ENCODE assay signal across 8 cellular contexts in the genomic region with DNA sequence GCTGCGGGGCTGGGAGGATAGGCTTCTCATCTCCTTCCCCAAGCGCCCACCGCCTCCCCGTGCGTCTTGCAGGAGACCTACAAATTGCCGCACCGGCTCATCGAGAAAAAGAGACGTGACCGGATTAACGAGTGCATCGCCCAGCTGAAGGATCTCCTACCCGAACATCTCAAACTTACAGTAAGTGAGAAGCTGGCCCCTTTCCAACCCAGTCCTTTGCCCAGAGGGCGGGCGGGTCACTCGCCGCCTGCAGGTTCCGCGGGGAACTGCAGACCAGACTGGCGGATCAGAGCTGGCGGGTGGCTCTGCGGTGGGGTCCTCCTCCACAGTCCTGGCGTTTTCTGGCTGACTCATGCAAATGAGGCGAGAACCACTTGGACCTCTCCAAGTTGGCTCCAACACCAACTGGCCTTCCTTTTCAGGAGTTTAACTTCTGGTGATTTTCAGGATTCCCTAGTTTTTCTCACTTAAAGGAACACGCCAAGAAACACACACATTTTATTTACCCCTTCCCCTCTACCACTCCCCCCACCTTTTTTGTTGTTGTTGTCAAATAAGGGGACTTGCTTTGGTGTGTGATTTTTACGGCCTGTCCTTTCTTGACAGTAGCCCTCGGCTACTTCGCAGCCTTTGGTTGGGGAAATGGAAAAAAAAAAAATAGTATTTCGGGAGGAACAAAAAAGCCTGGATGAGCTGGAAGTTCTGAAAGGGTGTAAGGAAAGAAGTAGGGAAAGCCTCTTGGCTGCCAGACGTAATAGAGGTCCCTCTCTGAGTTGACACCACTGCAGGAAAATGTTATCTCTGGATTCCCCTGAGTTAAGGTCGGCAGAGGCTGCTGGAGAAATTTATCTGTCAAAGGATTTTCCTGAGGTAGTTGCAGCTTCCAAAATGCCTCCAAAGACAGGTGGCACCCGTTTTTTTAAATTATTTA. TPM values are rescaled to one million over a fixed set of nuclear protein-coding genes. Genes with fewer than 3 reads are reported as not detected.
DNase-seq lines count a peak whose midpoint lies in the region; ATAC-seq and TF ChIP-seq lines count a peak whose summit lies in the region.

No MANE protein-coding gene starts in this region.

- no peak for TF ChIP-seq EP300 in ovary (IDR thresholded peaks at IDR 0.05)

- TF ChIP-seq CTCF in AG09319 (IDR thresholded peaks at IDR 0.05; ENCODE audit: low read depth, low read length) (peak; percentile 99), ovary (IDR thresholded peaks at IDR 0.05) (peak; percentile 95 to 98 (median 95)), thoracic aorta (IDR thresholded peaks at IDR 0.05) (peak; percentile 98)

- H3K4me1 ChIP-seq in ovary (ENCODE audit: insufficient read depth) = peaks cover 8% of the 10 kb centered on the region
- H3K4me1 ChIP-seq in thoracic aorta (ENCODE audit: control insufficient read depth in 1 of 2, low read depth in 2 of 2) = peaks cover 27 to 55% of the 10 kb centered on the region in 2 donors

- H3K27me3 Mint-ChIP-seq in activated naive CD8-positive, alpha-beta T cell treated with anti-CD3 and anti-CD28 coated beads for 36 hours = peaks cover 16% of the 10 kb centered on the region

- DNase-seq in AG09319 (ENCODE audit: extremely low read depth, low read depth) (peak; percentile 85), Kasumi-1 (lab: John Stamatoyannopoulos, UW) (peak; percentile 76 to 80), SKM-1 treated with dmso at 0.1 percent for 144 hours (lab: John Stamatoyannopoulos, UW; ENCODE audit: unreplicated experiment) (peak; percentile 83), head of caudate nucleus (peak; percentile 55 to 93 (median 80)), ovary (peak; percentile 88 to 95 (median 93)), thoracic aorta (ENCODE audit: low spot score) (peak; percentile 93)
- peak; percentile 92 for DNase-seq in activated naive CD8-positive, alpha-beta T cell treated with anti-CD3 and anti-CD28 coated beads for 36 hours

- no peaks in the 10 kb centered on the region for H3K27me3 ChIP-seq in ovary
- no peaks in the 10 kb centered on the region for H3K27me3 ChIP-seq in thoracic aorta (replicated peaks; ENCODE audit: insufficient read depth)

- peaks cover 60% of the 10 kb centered on the region for H3K36me3 Mint-ChIP-seq in activated naive CD8-positive, alpha-beta T cell treated with anti-CD3 and anti-CD28 coated beads for 36 hours

- H3K27ac ChIP-seq in ovary (peak overlapping the region; percentile 97 to 98), thoracic aorta (peak overlapping the region; percentile 92 to 99)

- H3K4me3 Mint-ChIP-seq in activated naive CD8-positive, alpha-beta T cell treated with anti-CD3 and anti-CD28 coated beads for 36 hours = peak overlapping the region; percentile 99

- peak; percentile 12 for ATAC-seq in thoracic aorta (ENCODE audit: insufficient number of reproducible peaks, low FRiP score, low read depth)

- H3K36me3 ChIP-seq in ovary (no peaks in the 10 kb centered on the region), thoracic aorta (peaks cover 9% of the 10 kb centered on the region)

- peaks cover 49% of the 10 kb centered on the region for H3K4me1 Mint-ChIP-seq in activated naive CD8-positive, alpha-beta T cell treated with anti-CD3 and anti-CD28 coated beads for 36 hours

- WGBS in ovary, 3 donors = 6 to 11% (median 8%) methylated on average over 32 of the region's 32 CpGs

- H3K9me3 ChIP-seq in ovary (no peaks in the 10 kb centered on the region), thoracic aorta (no peaks in the 10 kb centered on the region)

- H3K4me3 ChIP-seq in ovary (peak overlapping the region; percentile 87), thoracic aorta (peak overlapping the region; percentile 93)

- H3K27ac Mint-ChIP-seq in activated naive CD8-positive, alpha-beta T cell treated with anti-CD3 and anti-CD28 coated beads for 36 hours = peak overlapping the region; percentile 99

- intact Hi-C loops in head of caudate nucleus (cut with DNase I) = no loop called here
- intact Hi-C loops in ovary (cut with DNase I) = loop anchor here (5.0 to 10.0 kb wide), 4 partner anchors 47 to 263 kb away; no protein-coding TSS in a partner anchor

- no peaks in the 10 kb centered on the region for H3K9me3 Mint-ChIP-seq in activated naive CD8-positive, alpha-beta T cell treated with anti-CD3 and anti-CD28 coated beads for 36 hours

- peak; percentile 62 for TF ChIP-seq POLR2A in GM19193 (IDR thresholded peaks at IDR 0.05; ENCODE audit: extremely low read depth, insufficient read depth, insufficient read length)
- peak; percentile 11 for TF ChIP-seq POLR2A in ovary (IDR thresholded peaks at IDR 0.05)

RNA-seq across cellular contexts. Expression of a gene that starts 1.3 kb away (rescaled TPM):
- 100 to 1,000 TPM; 292 to 294 TPM for total RNA-seq in activated naive CD8-positive, alpha-beta T cell treated with anti-CD3 and anti-CD28 coated beads for 36 hours
- total RNA-seq in ovary (100 to 1,000 TPM in 4 of 7 donors, 10 to 100 TPM in 3; 47.3 to 264 (median 103) TPM), thoracic aorta (100 to 1,000 TPM in 1 of 2 donors, 10 to 100 TPM in 1; 47.2 to 109 TPM)
- polyA plus RNA-seq in ovary = 10 to 100 TPM; 28.6 to 52.2 TPM

Comparison
In these comparisons a context has a peak if more than half of its experiments do, and no peak if none do; other contexts are left out.
1. Peak in every context shown above with its lines: DNase-seq, ATAC-seq, H3K4me3 ChIP-seq and H3K27ac ChIP-seq.